ENCODE assay signal across 1 cellular context in genomic region chr10:22133640-22134624, GRCh38.
TF ChIP-seq lines count a peak whose summit lies in the region.

No MANE protein-coding gene starts in this region.

TF ChIP-seq in K562, 482 proteins besides CTCF, POLR2A, EP300 and RAD21 (continued from another document and continues in another):
- TF ChIP-seq, protein P1, sequence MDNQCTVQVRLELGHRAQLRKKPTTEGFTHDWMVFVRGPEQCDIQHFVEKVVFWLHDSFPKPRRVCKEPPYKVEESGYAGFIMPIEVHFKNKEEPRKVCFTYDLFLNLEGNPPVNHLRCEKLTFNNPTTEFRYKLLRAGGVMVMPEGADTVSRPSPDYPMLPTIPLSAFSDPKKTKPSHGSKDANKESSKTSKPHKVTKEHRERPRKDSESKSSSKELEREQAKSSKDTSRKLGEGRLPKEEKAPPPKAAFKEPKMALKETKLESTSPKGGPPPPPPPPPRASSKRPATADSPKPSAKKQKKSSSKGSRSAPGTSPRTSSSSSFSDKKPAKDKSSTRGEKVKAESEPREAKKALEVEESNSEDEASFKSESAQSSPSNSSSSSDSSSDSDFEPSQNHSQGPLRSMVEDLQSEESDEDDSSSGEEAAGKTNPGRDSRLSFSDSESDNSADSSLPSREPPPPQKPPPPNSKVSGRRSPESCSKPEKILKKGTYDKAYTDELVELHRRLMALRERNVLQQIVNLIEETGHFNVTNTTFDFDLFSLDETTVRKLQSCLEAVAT (IDR thresholded peaks at IDR 0.05), result peak in 1 of 2 experiments; percentile 77; a peak in 2 of 4 replicates
- TF ChIP-seq SIN3B (IDR thresholded peaks at IDR 0.05; ENCODE audit: low read depth) (no peak; the same call in 1 of the 2 replicates), ZNF76 (CRISPR knock-in tag; IDR thresholded peaks at IDR 0.05; ENCODE audit: borderline replicate concordance) (no peak), POLR2AphosphoS2 (IDR thresholded peaks at IDR 0.05; ENCODE audit: low read length) (no peak), THRA (IDR thresholded peaks at IDR 0.05) (no peak), MYC (IDR thresholded peaks at IDR 0.05; ENCODE audit: low read depth, low read length) (no peak), MYC (CRISPR knock-in tag; IDR thresholded peaks at IDR 0.05; ENCODE audit: borderline replicate concordance, low read depth) (no peak), C11orf30 (IDR thresholded peaks at IDR 0.05; ENCODE audit: low read depth) (peak; percentile 85), MEIS2 (IDR thresholded peaks at IDR 0.05; ENCODE audit: partially characterized antibody) (peak; percentile 95), SMAD1 (IDR thresholded peaks at IDR 0.05; ENCODE audit: low read depth, low read length, partially characterized antibody) (no peak), SIRT6 (IDR thresholded peaks at IDR 0.05; ENCODE audit: low read depth, low read length) (no peak), EZH2 (IDR thresholded peaks at IDR 0.05; ENCODE audit: borderline replicate concordance, low read depth, low read length) (no peak), HMGXB4 (CRISPR knock-in tag; IDR thresholded peaks at IDR 0.05) (no peak), ZSCAN29 (IDR thresholded peaks at IDR 0.05) (peak; percentile 89), TARDBP (IDR thresholded peaks at IDR 0.05) (no peak), SRSF1 (IDR thresholded peaks at IDR 0.05; ENCODE audit: low read depth, low read length) (no peak), STAT5A (IDR thresholded peaks at IDR 0.05; ENCODE audit: borderline replicate concordance, low read length) (peak; percentile 33), ZNF407 (IDR thresholded peaks at IDR 0.05; ENCODE audit: low read depth) (peak; percentile 36; the same call in 1 of the 2 replicates), ZBTB7A (IDR thresholded peaks at IDR 0.05; ENCODE audit: borderline replicate concordance, control insufficient read depth, low read depth, low read length) (no peak), ZNF444 (CRISPR knock-in tag; IDR thresholded peaks at IDR 0.05) (no peak), CHD2 (IDR thresholded peaks at IDR 0.05; ENCODE audit: low read depth, low read length) (no peak), HNRNPL (IDR thresholded peaks at IDR 0.05; ENCODE audit: low read depth, low read length) (no peak), NCOA1 (IDR thresholded peaks at IDR 0.05; ENCODE audit: low read depth) (peak; percentile 84), BCOR (IDR thresholded peaks at IDR 0.05) (peak; percentile 74), FOXK2 (conservative IDR thresholded peaks at IDR 0.05 in 1 of 2, IDR thresholded peaks at IDR 0.05 in 1 of 2; ENCODE audit: low read depth in 2 of 2) (peak; percentile 95 to 97), FOXM1 (IDR thresholded peaks at IDR 0.05; ENCODE audit: low read depth) (peak; percentile 84), FOXM1 (CRISPR knock-in tag; IDR thresholded peaks at IDR 0.05; ENCODE audit: low read depth) (no peak), NR2F6 (CRISPR knock-in tag; IDR thresholded peaks at IDR 0.05) (no peak), PTBP1 (IDR thresholded peaks at IDR 0.05; ENCODE audit: low read depth, low read length) (no peak), GATAD2A (IDR thresholded peaks at IDR 0.05) (peak; percentile 94), HNRNPLL (IDR thresholded peaks at IDR 0.05; ENCODE audit: low read depth, low read length, poor library complexity, severe bottlenecking) (no peak), CBX1 (IDR thresholded peaks at IDR 0.05; ENCODE audit: low read depth) (peak; percentile 74), ARID1B (IDR thresholded peaks at IDR 0.05) (peak; percentile 90), SREBF1 (IDR thresholded peaks at IDR 0.05; ENCODE audit: borderline replicate concordance, low read depth, low read length) (no peak)
- TF ChIP-seq, protein P2, sequence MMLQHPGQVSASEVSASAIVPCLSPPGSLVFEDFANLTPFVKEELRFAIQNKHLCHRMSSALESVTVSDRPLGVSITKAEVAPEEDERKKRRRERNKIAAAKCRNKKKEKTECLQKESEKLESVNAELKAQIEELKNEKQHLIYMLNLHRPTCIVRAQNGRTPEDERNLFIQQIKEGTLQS (IDR thresholded peaks at IDR 0.05), result peak; percentile 81
- TF ChIP-seq, protein P2 (CRISPR knock-in tag; conservative IDR thresholded peaks at IDR 0.05), result no peak; the same call in 1 of the 2 replicates
- TF ChIP-seq, protein P3, sequence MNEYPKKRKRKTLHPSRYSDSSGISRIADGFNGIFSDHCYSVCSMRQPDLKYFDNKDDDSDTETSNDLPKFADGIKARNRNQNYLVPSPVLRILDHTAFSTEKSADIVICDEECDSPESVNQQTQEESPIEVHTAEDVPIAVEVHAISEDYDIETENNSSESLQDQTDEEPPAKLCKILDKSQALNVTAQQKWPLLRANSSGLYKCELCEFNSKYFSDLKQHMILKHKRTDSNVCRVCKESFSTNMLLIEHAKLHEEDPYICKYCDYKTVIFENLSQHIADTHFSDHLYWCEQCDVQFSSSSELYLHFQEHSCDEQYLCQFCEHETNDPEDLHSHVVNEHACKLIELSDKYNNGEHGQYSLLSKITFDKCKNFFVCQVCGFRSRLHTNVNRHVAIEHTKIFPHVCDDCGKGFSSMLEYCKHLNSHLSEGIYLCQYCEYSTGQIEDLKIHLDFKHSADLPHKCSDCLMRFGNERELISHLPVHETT (CRISPR knock-in tag; conservative IDR thresholded peaks at IDR 0.05 in 1 of 2, IDR thresholded peaks at IDR 0.05 in 1 of 2), result peak in 1 of 2 experiments; percentile 33; a peak in 1 of 4 replicates
- TF ChIP-seq, protein P4, sequence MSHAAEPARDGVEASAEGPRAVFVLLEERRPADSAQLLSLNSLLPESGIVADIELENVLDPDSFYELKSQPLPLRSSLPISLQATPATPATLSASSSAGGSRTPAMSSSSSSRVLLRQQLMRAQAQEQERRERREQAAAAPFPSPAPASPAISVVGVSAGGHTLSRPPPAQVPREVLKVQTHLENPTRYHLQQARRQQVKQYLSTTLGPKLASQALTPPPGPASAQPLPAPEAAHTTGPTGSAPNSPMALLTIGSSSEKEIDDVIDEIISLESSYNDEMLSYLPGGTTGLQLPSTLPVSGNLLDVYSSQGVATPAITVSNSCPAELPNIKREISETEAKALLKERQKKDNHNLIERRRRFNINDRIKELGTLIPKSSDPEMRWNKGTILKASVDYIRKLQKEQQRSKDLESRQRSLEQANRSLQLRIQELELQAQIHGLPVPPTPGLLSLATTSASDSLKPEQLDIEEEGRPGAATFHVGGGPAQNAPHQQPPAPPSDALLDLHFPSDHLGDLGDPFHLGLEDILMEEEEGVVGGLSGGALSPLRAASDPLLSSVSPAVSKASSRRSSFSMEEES (CRISPR knock-in tag; IDR thresholded peaks at IDR 0.05), result no peak
- TF ChIP-seq, protein P5, sequence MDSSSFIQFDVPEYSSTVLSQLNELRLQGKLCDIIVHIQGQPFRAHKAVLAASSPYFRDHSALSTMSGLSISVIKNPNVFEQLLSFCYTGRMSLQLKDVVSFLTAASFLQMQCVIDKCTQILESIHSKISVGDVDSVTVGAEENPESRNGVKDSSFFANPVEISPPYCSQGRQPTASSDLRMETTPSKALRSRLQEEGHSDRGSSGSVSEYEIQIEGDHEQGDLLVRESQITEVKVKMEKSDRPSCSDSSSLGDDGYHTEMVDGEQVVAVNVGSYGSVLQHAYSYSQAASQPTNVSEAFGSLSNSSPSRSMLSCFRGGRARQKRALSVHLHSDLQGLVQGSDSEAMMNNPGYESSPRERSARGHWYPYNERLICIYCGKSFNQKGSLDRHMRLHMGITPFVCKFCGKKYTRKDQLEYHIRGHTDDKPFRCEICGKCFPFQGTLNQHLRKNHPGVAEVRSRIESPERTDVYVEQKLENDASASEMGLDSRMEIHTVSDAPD (CRISPR knock-in tag; IDR thresholded peaks at IDR 0.05), result no peak
- TF ChIP-seq, protein P6, sequence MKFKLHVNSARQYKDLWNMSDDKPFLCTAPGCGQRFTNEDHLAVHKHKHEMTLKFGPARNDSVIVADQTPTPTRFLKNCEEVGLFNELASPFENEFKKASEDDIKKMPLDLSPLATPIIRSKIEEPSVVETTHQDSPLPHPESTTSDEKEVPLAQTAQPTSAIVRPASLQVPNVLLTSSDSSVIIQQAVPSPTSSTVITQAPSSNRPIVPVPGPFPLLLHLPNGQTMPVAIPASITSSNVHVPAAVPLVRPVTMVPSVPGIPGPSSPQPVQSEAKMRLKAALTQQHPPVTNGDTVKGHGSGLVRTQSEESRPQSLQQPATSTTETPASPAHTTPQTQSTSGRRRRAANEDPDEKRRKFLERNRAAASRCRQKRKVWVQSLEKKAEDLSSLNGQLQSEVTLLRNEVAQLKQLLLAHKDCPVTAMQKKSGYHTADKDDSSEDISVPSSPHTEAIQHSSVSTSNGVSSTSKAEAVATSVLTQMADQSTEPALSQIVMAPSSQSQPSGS (CRISPR knock-in tag; IDR thresholded peaks at IDR 0.05), result no peak
- TF ChIP-seq, protein P7, sequence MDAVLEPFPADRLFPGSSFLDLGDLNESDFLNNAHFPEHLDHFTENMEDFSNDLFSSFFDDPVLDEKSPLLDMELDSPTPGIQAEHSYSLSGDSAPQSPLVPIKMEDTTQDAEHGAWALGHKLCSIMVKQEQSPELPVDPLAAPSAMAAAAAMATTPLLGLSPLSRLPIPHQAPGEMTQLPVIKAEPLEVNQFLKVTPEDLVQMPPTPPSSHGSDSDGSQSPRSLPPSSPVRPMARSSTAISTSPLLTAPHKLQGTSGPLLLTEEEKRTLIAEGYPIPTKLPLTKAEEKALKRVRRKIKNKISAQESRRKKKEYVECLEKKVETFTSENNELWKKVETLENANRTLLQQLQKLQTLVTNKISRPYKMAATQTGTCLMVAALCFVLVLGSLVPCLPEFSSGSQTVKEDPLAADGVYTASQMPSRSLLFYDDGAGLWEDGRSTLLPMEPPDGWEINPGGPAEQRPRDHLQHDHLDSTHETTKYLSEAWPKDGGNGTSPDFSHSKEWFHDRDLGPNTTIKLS (IDR thresholded peaks at IDR 0.05; ENCODE audit: borderline replicate concordance, low read depth), result peak; percentile 45; the same call in 1 of the 2 replicates
